23 cellular contexts compared by ENCODE assay signal in the genomic region with DNA sequence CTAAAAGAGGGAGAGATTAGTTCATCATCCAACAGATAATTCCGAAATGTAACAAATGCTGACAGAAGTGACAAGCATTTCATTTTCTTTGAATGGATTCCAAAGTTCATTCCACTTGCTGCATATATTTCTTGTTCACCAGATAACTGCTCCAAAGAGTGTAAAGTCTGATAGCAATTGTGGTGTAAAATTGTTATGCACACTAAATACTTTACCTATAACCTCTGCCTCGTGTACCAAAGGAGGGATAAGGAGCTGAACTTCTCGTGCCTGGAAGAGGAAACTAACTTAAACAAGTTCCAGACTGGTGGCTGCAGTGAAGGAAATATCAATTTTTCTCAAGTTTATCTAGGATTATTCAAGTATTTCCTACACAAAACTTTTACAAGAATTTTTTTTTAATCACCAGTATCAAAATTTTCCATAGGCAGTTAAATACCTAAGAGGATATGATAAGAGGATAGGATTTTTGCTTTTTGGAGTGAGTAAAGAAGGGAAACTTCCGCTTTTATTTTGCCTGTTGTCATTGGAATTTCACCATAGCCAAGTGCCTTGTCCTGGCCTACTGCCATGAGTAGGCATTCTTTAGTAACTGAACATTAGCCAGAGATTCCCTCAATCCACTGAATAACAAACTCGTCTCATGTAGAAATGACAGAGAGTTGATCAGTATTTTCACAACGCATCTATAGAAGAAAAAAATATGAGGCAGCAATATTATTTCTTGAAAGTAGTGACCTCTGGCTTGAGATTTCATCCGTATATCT.
DNase-seq lines count a peak whose midpoint lies in the region; ATAC-seq and TF ChIP-seq lines count a peak whose summit lies in the region.
"Had no signal": no experiment of that assay in that cellular context is flagged by ENCODE, and none has a peak within 500 bp of the region (broad histone marks: within the 10 kb centered on the region; RNA-seq: fewer than 3 reads in every experiment).

No MANE protein-coding gene starts in this region.

- H2BK5ac ChIP-seq in mesenchymal stem cell (ENCODE audit: low read depth, low read length, poor library complexity, severe bottlenecking) = peak overlapping the region; percentile 73

- no peak overlapping the region for H3K23ac ChIP-seq in mesenchymal stem cell (ENCODE audit: low read length in 2 of 2)

- no peaks in the 10 kb centered on the region for H3K79me1 ChIP-seq in mesenchymal stem cell (replicated peaks; ENCODE audit: low read length, poor library complexity, severe bottlenecking)

- no peak overlapping the region for H2BK15ac ChIP-seq in mesenchymal stem cell (ENCODE audit: low read depth, poor library complexity, severe bottlenecking)

- no peak overlapping the region for H3K18ac ChIP-seq in mesenchymal stem cell (ENCODE audit: low read depth in 1 of 2, low read length in 2 of 2)

- no peak overlapping the region for H2AFZ ChIP-seq in mesenchymal stem cell (ENCODE audit: low read depth, low read length)
- H2AFZ ChIP-seq: GM23248 had no signal

- no peak overlapping the region for H3K4ac ChIP-seq in mesenchymal stem cell (ENCODE audit: low read depth in 1 of 2, low read length in 2 of 2)

- no peak overlapping the region for H4K8ac ChIP-seq in mesenchymal stem cell (ENCODE audit: low read length)

- H2BK12ac ChIP-seq in mesenchymal stem cell (ENCODE audit: low read length in 2 of 2) = no peak overlapping the region

- H3K9me3 ChIP-seq in mesenchymal stem cell (ENCODE audit: control insufficient read depth, low read length) (no peaks in the 10 kb centered on the region), heart right ventricle (peaks cover 0 to 2% (median 0%) of the 10 kb centered on the region in 11 donors)
- H3K9me3 ChIP-seq: A549; BLaER1 treated with 17β-estradiol and CSF1 and Interleukin-3, amounts not matched to agents 10 nM and 100 nM; sigmoid colon had no signal

- no peaks in the 10 kb centered on the region for H3K4me1 ChIP-seq in mesenchymal stem cell (ENCODE audit: control insufficient read depth, insufficient read depth, low read depth, low read length)
- peaks cover 0 to 11% (median 3%) of the 10 kb centered on the region in 9 donors for H3K4me1 ChIP-seq in heart right ventricle
- H3K4me1 ChIP-seq: A549; BLaER1 treated with 17β-estradiol and CSF1 and Interleukin-3, amounts not matched to agents 10 nM and 100 nM had no signal

- no peak overlapping the region for H2AK5ac ChIP-seq in mesenchymal stem cell (ENCODE audit: low read length, severe bottlenecking)

- H3K36me3 ChIP-seq in mesenchymal stem cell (ENCODE audit: control insufficient read depth in 1 of 2, insufficient read depth in 2 of 2, low read depth in 1 of 2, low read length in 2 of 2) (no peaks in the 10 kb centered on the region), heart right ventricle (no peaks in the 10 kb centered on the region)
- H3K36me3 ChIP-seq: BLaER1 treated with 17β-estradiol and CSF1 and Interleukin-3, amounts not matched to agents 10 nM and 100 nM; brain microvascular endothelial cell; sigmoid colon; WERI-Rb-1 had no signal

- peak; percentile 7 for DNase-seq in A172 (ENCODE audit: low spot score)
- peak; percentile 30 for DNase-seq in NCI-H446 treated with DMSO at 0.1 percent for 48 hours (lab: John Stamatoyannopoulos, UW)
- peak; percentile 66 for DNase-seq in epithelial cell of proximal tubule (ENCODE audit: low read depth)
- DNase-seq in mesenchymal stem cell = no peak
- DNase-seq in NK-92 (lab: John Stamatoyannopoulos, UW; ENCODE audit: unreplicated experiment) = no peak
- DNase-seq in heart right ventricle = no peak
- DNase-seq: activated CD8-positive, alpha-beta memory T cell treated with anti-CD3 and anti-CD28 coated beads, Interleukin-2, amount 50 U/mL, for 4 hours; activated naive CD8-positive, alpha-beta T cell treated with anti-CD3 and anti-CD28 coated beads, Interleukin-2, amount 10 ng/mL, durations not matched to agents 7 days and 5 days; brain microvascular endothelial cell; GM23248; hippocampal formation; Karpas-422; natural killer cell; NCI-H1092; NCI-H2029; NCI-H345; sigmoid colon; WERI-Rb-1 had no signal

- no peak overlapping the region for H2BK120ac ChIP-seq in mesenchymal stem cell (ENCODE audit: low read depth, low read length)

- no peak overlapping the region for H3K9ac ChIP-seq in mesenchymal stem cell (ENCODE audit: low read length)
- H3K9ac ChIP-seq: BLaER1 treated with 17β-estradiol and CSF1 and Interleukin-3, amounts not matched to agents 10 nM and 100 nM; GM23248 had no signal

- intact Hi-C loops in heart right ventricle (cut with DNase I) = no loop called here

- no peak overlapping the region for H3K4me2 ChIP-seq in mesenchymal stem cell (ENCODE audit: low read length, poor library complexity, severe bottlenecking)
- H3K4me2 ChIP-seq: A549; BLaER1 treated with 17β-estradiol and CSF1 and Interleukin-3, amounts not matched to agents 10 nM and 100 nM had no signal

- TF ChIP-seq CTCF in epithelial cell of proximal tubule (conservative IDR thresholded peaks at IDR 0.05; ENCODE audit: low read depth, low read length) = no peak
- no peak for TF ChIP-seq CTCF in heart right ventricle (IDR thresholded peaks at IDR 0.05)

- H3K27me3 ChIP-seq in mesenchymal stem cell (ENCODE audit: control insufficient read depth in 1 of 2, insufficient read depth in 1 of 2, low read length in 2 of 2) = no peaks in the 10 kb centered on the region
- H3K27me3 ChIP-seq in heart right ventricle = no peaks in the 10 kb centered on the region
- H3K27me3 ChIP-seq: BLaER1 treated with 17β-estradiol and CSF1 and Interleukin-3, amounts not matched to agents 10 nM and 100 nM; brain microvascular endothelial cell; sigmoid colon had no signal

- H3K4me3 ChIP-seq in epithelial cell of proximal tubule (ENCODE audit: low read depth, low read length) (no peak overlapping the region), mesenchymal stem cell (ENCODE audit: insufficient read depth in 1 of 2, low read depth in 1 of 2, low read length in 2 of 2) (no peak overlapping the region), heart right ventricle (no peak overlapping the region)
- H3K4me3 ChIP-seq: A549; BLaER1 treated with 17β-estradiol and CSF1 and Interleukin-3, amounts not matched to agents 10 nM and 100 nM; GM23248; sigmoid colon had no signal

- 98% methylated on average over 4 of the region's 7 CpGs for WGBS in mesenchymal stem cell
- WGBS in heart right ventricle, 2 donors = 32 to 40% methylated on average over 7 of the region's 7 CpGs

- ATAC-seq in HG03565 (IDR thresholded peaks at IDR 0.05; ENCODE audit: unreplicated experiment) = no peak
- ATAC-seq in heart right ventricle = no peak
- ATAC-seq in GM21515 (IDR thresholded peaks at IDR 0.05; ENCODE audit: unreplicated experiment) = no peak
- ATAC-seq: A549, natural killer cell, Panc1 had no signal

- H3K27ac ChIP-seq in mesenchymal stem cell (ENCODE audit: low read length, poor library complexity, severe bottlenecking) (peak overlapping the region; percentile 85), heart right ventricle (no peak overlapping the region)
- H3K27ac ChIP-seq: A549; BLaER1 treated with 17β-estradiol and CSF1 and Interleukin-3, amounts not matched to agents 10 nM and 100 nM; brain microvascular endothelial cell; GM23248; WERI-Rb-1 had no signal

- H3K14ac ChIP-seq in mesenchymal stem cell (ENCODE audit: low read length in 2 of 2) = no peak overlapping the region

- H4K91ac ChIP-seq in mesenchymal stem cell (ENCODE audit: low read length) = no peak overlapping the region

Comparison
In these comparisons a context has a peak if more than half of its experiments do, and no peak if none do; other contexts are left out.
1. DNase-seq: peak in A172 (single experiment), NCI-H446 treated with DMSO at 0.1 percent for 48 hours (single experiment) and epithelial cell of proximal tubule (single experiment); none in mesenchymal stem cell (single experiment), NK-92 (single experiment) and heart right ventricle (0 of 2).